In genomic region chr1:29644812-29645211, GRCh38 we compare ENCODE assay signal across 18 cellular contexts.
"Had no signal": no experiment of that assay in that cellular context is flagged by ENCODE, and none has a peak within 500 bp of the region (broad histone marks: within the 10 kb centered on the region; RNA-seq: fewer than 3 reads in every experiment).

No MANE protein-coding gene starts in this region.

- FAIRE-seq: bronchial epithelial cell, islet of Langerhans, small intestine, TTC549 had no signal

- H3K27ac ChIP-seq: ascending aorta, transverse colon had no signal

- DNase-seq: activated B cell treated with CpG ODN at 0.5 μM for 24 hours; activated CD4-positive, alpha-beta T cell treated with anti-CD3 and anti-CD28 coated beads, Interleukin-2, amount 10 ng/mL, durations not matched to agents 24 days and 14 days; activated naive CD4-positive, alpha-beta T cell treated with anti-CD3 and anti-CD28 coated beads, Interleukin-2, amount 10 ng/mL, durations not matched to agents 7 days and 5 days; activated T-cell treated with anti-CD3 and anti-CD28 coated beads, Interleukin-2, amount 50 U/mL, for 1 hour; mammary epithelial cell; mucosa of descending colon; naive thymus-derived CD4-positive, alpha-beta T cell; right cardiac atrium; small intestine; stimulated activated CD4-positive, alpha-beta T cell treated with anti-CD3 and anti-CD28 coated beads, Interleukin-4, amount 100 ng/mL, for 4 hours; stimulated activated CD8-positive, alpha-beta memory T cell treated with anti-CD3 and anti-CD28 coated beads, Interleukin-4, amount 100 ng/mL, for 48 hours; stimulated activated naive CD4-positive, alpha-beta T cell treated with Interleukin-2 at 50 U/mL for 16 hours; T-helper 17 cell; transverse colon had no signal

- H3K36me3 ChIP-seq: ascending aorta, transverse colon had no signal

- ATAC-seq: mucosa of descending colon; naive thymus-derived CD4-positive, alpha-beta T cell; right cardiac atrium; T-helper 17 cell had no signal

- H3K4me1 ChIP-seq: ascending aorta, transverse colon had no signal

- H3K4me3 ChIP-seq: ascending aorta, mucosa of descending colon, transverse colon had no signal

- H3K27me3 ChIP-seq: ascending aorta, transverse colon had no signal

- H3K9me3 ChIP-seq: ascending aorta, mucosa of descending colon, transverse colon had no signal
